ENCODE assay signal across 17 cellular contexts in genomic region chr1:63845346-63845745, GRCh38.
DNase-seq lines count a peak whose midpoint lies in the region; ATAC-seq, FAIRE-seq and TF ChIP-seq lines count a peak whose summit lies in the region.
"Had no signal": no experiment of that assay in that cellular context is flagged by ENCODE, and none has a peak within 500 bp of the region (broad histone marks: within the 10 kb centered on the region; RNA-seq: fewer than 3 reads in every experiment).

No MANE protein-coding gene starts in this region.

- H3K27me3 ChIP-seq in HepG2 (ENCODE audit: control insufficient read depth in 1 of 2, insufficient read depth in 2 of 2, low read length in 2 of 2): no peaks in the 10 kb centered on the region; a peak in 1 of 5 replicates
- no peaks in the 10 kb centered on the region for H3K27me3 ChIP-seq in right lobe of liver
- H3K27me3 ChIP-seq in esophagus muscularis mucosa: no peaks in the 10 kb centered on the region
- no peaks in the 10 kb centered on the region for H3K27me3 ChIP-seq in right atrium auricular region
- H3K27me3 ChIP-seq: BLaER1 had no signal

- H3K27ac ChIP-seq in HepG2 (ENCODE audit: extremely low read length, insufficient read depth, low read length) (no peak overlapping the region), right lobe of liver (no peak overlapping the region), esophagus muscularis mucosa (replicated peaks in 1 of 4) (no peak overlapping the region), right atrium auricular region (no peak overlapping the region)
- H3K27ac ChIP-seq: BLaER1 had no signal

- H3K4me2 ChIP-seq in HepG2 (ENCODE audit: low read depth, low read length): no peak overlapping the region
- H3K4me2 ChIP-seq: BLaER1 had no signal

- no peak for TF ChIP-seq RAD21 in HepG2 (CRISPR knock-in tag; IDR thresholded peaks at IDR 0.05)

- H3K27ac Mint-ChIP-seq in nephron progenitor cell: peak overlapping the region; percentile 6
- H3K27ac Mint-ChIP-seq: CD14-positive monocyte; CD4-positive, alpha-beta memory T cell had no signal

- H3K36me3 Mint-ChIP-seq in nephron progenitor cell (ENCODE audit: low read depth): no peaks in the 10 kb centered on the region
- H3K36me3 Mint-ChIP-seq: CD14-positive monocyte; CD4-positive, alpha-beta memory T cell had no signal

- H3K27me3 Mint-ChIP-seq in nephron progenitor cell (ENCODE audit: low read depth, poor library complexity): no peaks in the 10 kb centered on the region

- TF ChIP-seq EP300 in HepG2 (IDR thresholded peaks at IDR 0.05; ENCODE audit: low read depth in 2 of 2, low read length in 2 of 2) (no peak), HepG2 (CRISPR knock-in tag; IDR thresholded peaks at IDR 0.05; ENCODE audit: borderline replicate concordance) (no peak), esophagus muscularis mucosa (IDR thresholded peaks at IDR 0.05) (no peak)

- H3K9me3 ChIP-seq in HepG2 (ENCODE audit: low read length) (no peaks in the 10 kb centered on the region), right lobe of liver (no peaks in the 10 kb centered on the region), esophagus muscularis mucosa (no peaks in the 10 kb centered on the region), right atrium auricular region (no peaks in the 10 kb centered on the region)
- H3K9me3 ChIP-seq: BLaER1 had no signal

- no peak overlapping the region for H3K4me3 ChIP-seq in HepG2 (replicated peaks in 1 of 3; ENCODE audit: insufficient read depth in 1 of 3, low read depth in 2 of 3, low read length in 3 of 3)
- H3K4me3 ChIP-seq in right lobe of liver: no peak overlapping the region
- H3K4me3 ChIP-seq in esophagus muscularis mucosa: no peak overlapping the region
- H3K4me3 ChIP-seq in right atrium auricular region: no peak overlapping the region
- H3K4me3 ChIP-seq: BLaER1, GM12878 had no signal

- 8% methylated on average over 1 of the region's 1 CpG for WGBS in HepG2 (ENCODE audit: low lambda C conversion rate)
- 50% methylated on average over 1 of the region's 1 CpG for WGBS in right lobe of liver (ENCODE audit: insufficient coverage, low coverage, low lambda C conversion rate, missing lambda C conversion rate)
- WGBS in esophagus muscularis mucosa: 85% methylated on average over 1 of the region's 1 CpG

- no peaks in the 10 kb centered on the region for H4K20me1 ChIP-seq in HepG2 (ENCODE audit: insufficient read depth, low read length)
- H4K20me1 ChIP-seq: BLaER1 had no signal

- BruUV-seq in HepG2 (replicated peaks; lab: Mats Ljungman, UMichigan): no TSS peak

- no peaks in the 10 kb centered on the region for H3K9me3 Mint-ChIP-seq in nephron progenitor cell
- H3K9me3 Mint-ChIP-seq: CD4-positive, alpha-beta memory T cell; H9 had no signal

- ATAC-seq in HepG2: no peak
- ATAC-seq in right lobe of liver: no peak
- ATAC-seq: GM12878 had no signal

- POLR2A ChIA-PET in HepG2 (lab: Yijun Ruan, JAX): no interaction called here

- TF ChIP-seq CTCF in HepG2 (CRISPR knock-in tag; IDR thresholded peaks at IDR 0.05): no peak
- TF ChIP-seq CTCF in right lobe of liver (IDR thresholded peaks at IDR 0.05): no peak
- no peak for TF ChIP-seq CTCF in esophagus muscularis mucosa (IDR thresholded peaks at IDR 0.05)
- TF ChIP-seq CTCF in nephron progenitor cell (IDR thresholded peaks at IDR 0.05): no peak
- TF ChIP-seq CTCF in right atrium auricular region (IDR thresholded peaks at IDR 0.05): no peak

- no peak overlapping the region for H3K9ac ChIP-seq in HepG2 (ENCODE audit: insufficient read depth, low read depth, low read length)
- H3K9ac ChIP-seq: BLaER1 had no signal

- H3K4me1 ChIP-seq in HepG2 (ENCODE audit: insufficient read depth, low read length) (no peaks in the 10 kb centered on the region), right lobe of liver (no peaks in the 10 kb centered on the region), esophagus muscularis mucosa (no peaks in the 10 kb centered on the region), right atrium auricular region (no peaks in the 10 kb centered on the region)

- TF ChIP-seq POLR2A in HepG2 (IDR thresholded peaks at IDR 0.05; ENCODE audit: insufficient read depth in 1 of 2, low read depth in 2 of 2, low read length in 2 of 2) (no peak), right lobe of liver (IDR thresholded peaks at IDR 0.05) (no peak), esophagus muscularis mucosa (IDR thresholded peaks at IDR 0.05; ENCODE audit: low read depth) (no peak)

- peaks cover 54% of the 10 kb centered on the region for H3K4me1 Mint-ChIP-seq in nephron progenitor cell
- H3K4me1 Mint-ChIP-seq: CD4-positive, alpha-beta memory T cell had no signal

- H3K4me3 Mint-ChIP-seq in nephron progenitor cell: no peak overlapping the region
- H3K4me3 Mint-ChIP-seq: CD14-positive monocyte; CD4-positive, alpha-beta memory T cell; H9 had no signal

- H3K79me2 ChIP-seq in HepG2 (ENCODE audit: insufficient read depth, low read length): no peaks in the 10 kb centered on the region

- intact Hi-C loops in HepG2 (cut with micrococcal nuclease; ENCODE audit: unreplicated experiment): no loop called here
- intact Hi-C loops in right lobe of liver (cut with DNase I): no loop called here
- intact Hi-C loops in esophagus muscularis mucosa (cut with DNase I): no loop called here

- H3K36me3 ChIP-seq in HepG2 (replicated peaks in 1 of 2; ENCODE audit: control insufficient read depth in 1 of 2, insufficient read depth in 2 of 2, low read length in 2 of 2): no peaks in the 10 kb centered on the region
- no peaks in the 10 kb centered on the region for H3K36me3 ChIP-seq in right lobe of liver
- H3K36me3 ChIP-seq in esophagus muscularis mucosa: no peaks in the 10 kb centered on the region
- no peaks in the 10 kb centered on the region for H3K36me3 ChIP-seq in right atrium auricular region
- H3K36me3 ChIP-seq: BLaER1 had no signal

- CTCF ChIA-PET in HepG2 (lab: Yijun Ruan, JAX; ENCODE audit: low intra/inter-chr PET ratio, low total read pairs): no interaction called here

- no peak overlapping the region for H2AFZ ChIP-seq in HepG2 (ENCODE audit: low read length)

- in situ Hi-C loops in HepG2 (cut with HindIII; ENCODE audit: extremely low pct_ligation_motif_present, low pct_unique_long_range_greater_than_20kb): no loop called here

- DNase-seq in HepG2 (ENCODE audit: low spot score) (no peak), right lobe of liver (no peak), esophagus muscularis mucosa (ENCODE audit: extremely low spot score) (peak; percentile 34), nephron progenitor cell (no peak), right atrium auricular region (ENCODE audit: low spot score) (no peak), NCI-H2227 (lab: John Stamatoyannopoulos, UW; ENCODE audit: unreplicated experiment) (no peak), NCI-H82 (lab: John Stamatoyannopoulos, UW) (no peak)
- DNase-seq: 8988T; Calu3; CD4-positive, alpha-beta memory T cell; DND-41; EL; H9 had no signal

- no peak for FAIRE-seq in HepG2 (lab: Jason Lieb, UNC)
- FAIRE-seq: GM12878, H1 had no signal

TF ChIP-seq in HepG2, 621 proteins besides CTCF, POLR2A, EP300 and RAD21:
- TF ChIP-seq ATF7 (IDR thresholded peaks at IDR 0.05) (peak; percentile 73), ATF7 (CRISPR knock-in tag; IDR thresholded peaks at IDR 0.05) (no peak), ZNF256 (CRISPR knock-in tag; conservative IDR thresholded peaks at IDR 0.05) (no peak)
